In genomic region chr9:134778841-134779411, GRCh38 we compare ENCODE assay signal across 8 cellular contexts.
A peak's percentile ranks its signal among the peaks of the same experiment; 100 is the strongest.
DNase-seq lines count a peak whose midpoint lies in the region; ATAC-seq and TF ChIP-seq lines count a peak whose summit lies in the region.

No MANE protein-coding gene starts in this region.

- H3K27me3 ChIP-seq in transverse colon = no peaks in the 10 kb centered on the region

- peaks cover 0 to 22% (median 14%) of the 10 kb centered on the region in 4 donors for H3K4me1 ChIP-seq in transverse colon

- no peaks in the 10 kb centered on the region for H3K36me3 Mint-ChIP-seq in activated naive CD4-positive, alpha-beta T cell treated with anti-CD3 and anti-CD28 coated beads, Interleukin-2, amount 50 U/mL, for 72 hours

- H3K9me3 Mint-ChIP-seq in activated naive CD4-positive, alpha-beta T cell treated with anti-CD3 and anti-CD28 coated beads, Interleukin-2, amount 50 U/mL, for 72 hours = no peaks in the 10 kb centered on the region

- TF ChIP-seq EP300 in Ishikawa (IDR thresholded peaks at IDR 0.05; ENCODE audit: borderline replicate concordance) = no peak
- no peak for TF ChIP-seq EP300 in transverse colon (IDR thresholded peaks at IDR 0.05; ENCODE audit: low read depth)

- ATAC-seq in activated naive CD4-positive, alpha-beta T cell treated with anti-CD3 and anti-CD28 coated beads, Interleukin-2, amount 50 U/mL, for 72 hours = no peak
- ATAC-seq in GM18907 (IDR thresholded peaks at IDR 0.05; ENCODE audit: unreplicated experiment) = no peak

- no peaks in the 10 kb centered on the region for H3K9me3 ChIP-seq in transverse colon

- WGBS in transverse colon (ENCODE audit: low coverage in 1 of 2), 2 donors = 49% methylated on average over 17 of the region's 17 CpGs; no CpG with 5 or more reads in 1 of the 2 donors

- no peaks in the 10 kb centered on the region for H3K36me3 ChIP-seq in transverse colon

- no peak for TF ChIP-seq POLR2A in transverse colon (IDR thresholded peaks at IDR 0.05)

- TF ChIP-seq CTCF in astrocyte of the cerebellum (IDR thresholded peaks at IDR 0.05; ENCODE audit: low read depth, low read length, missing control alignments) (peak; percentile 77), transverse colon (IDR thresholded peaks at IDR 0.05) (peak; percentile 50 to 57 (median 54))

- peak; percentile 51; the same call in 1 of the 2 replicates for TF ChIP-seq RAD21 in Ishikawa (IDR thresholded peaks at IDR 0.05; ENCODE audit: low read depth)

- DNase-seq in CMK (ENCODE audit: low read depth) (peak; percentile 33), astrocyte of the cerebellum (ENCODE audit: low read depth) (peak; percentile 29), iPS-NIHi7 (ENCODE audit: extremely low spot score) (peak; percentile 90), transverse colon (peak; percentile 53), NCI-H187 treated with DMSO at 0.1 percent for 48 hours (lab: John Stamatoyannopoulos, UW) (no peak)
- DNase-seq in activated naive CD4-positive, alpha-beta T cell treated with anti-CD3 and anti-CD28 coated beads, Interleukin-2, amount 50 U/mL, for 72 hours (ENCODE audit: low spot score in 2 of 2) = no peak

- H3K4me3 ChIP-seq in astrocyte of the cerebellum (ENCODE audit: low read depth, low read length) (no peak overlapping the region), transverse colon (no peak overlapping the region)

- no peak overlapping the region for H3K27ac Mint-ChIP-seq in activated naive CD4-positive, alpha-beta T cell treated with anti-CD3 and anti-CD28 coated beads, Interleukin-2, amount 50 U/mL, for 72 hours

- intact Hi-C loops in transverse colon (cut with DNase I; ENCODE audit: low total_unique reads) = no loop called here

- no peak overlapping the region for H3K27ac ChIP-seq in transverse colon

- in situ Hi-C loops in astrocyte of the cerebellum (cut with HindIII; ENCODE audit: low sequenced_read_pairs) = loop anchor here (10.0 kb wide), 1 partner anchor 324 kb away; no protein-coding TSS in a partner anchor
- in situ Hi-C loops in transverse colon (cut with MboI; ENCODE audit: low pct_ligation_motif_present in 1 of 4, low pct_unique_long_range_greater_than_20kb in 1 of 4, low sequenced_read_pairs in 3 of 4) = no loop called here

TF ChIP-seq in Ishikawa, 13 proteins besides CTCF, POLR2A, EP300 and RAD21:
- no peak for TF ChIP-seq CREB1 (IDR thresholded peaks at IDR 0.05; ENCODE audit: low read depth)
- no peak for TF ChIP-seq MAX (IDR thresholded peaks at IDR 0.05)
- TF ChIP-seq NFIC (IDR thresholded peaks at IDR 0.05) = no peak
TF ChIP-seq in Ishikawa: peak in this region for 0.

Comparison
In these comparisons a context has a peak if more than half of its experiments do, and no peak if none do; other contexts are left out.
1. DNase-seq: peak in CMK (single experiment), astrocyte of the cerebellum (single experiment), iPS-NIHi7 (single experiment) and transverse colon (single experiment); none in activated naive CD4-positive, alpha-beta T cell treated with anti-CD3 and anti-CD28 coated beads, Interleukin-2, amount 50 U/mL, for 72 hours (0 of 2) and NCI-H187 treated with DMSO at 0.1 percent for 48 hours (single experiment).